Comparison of ENCODE assay signal across 1 cellular context in the genomic region with DNA sequence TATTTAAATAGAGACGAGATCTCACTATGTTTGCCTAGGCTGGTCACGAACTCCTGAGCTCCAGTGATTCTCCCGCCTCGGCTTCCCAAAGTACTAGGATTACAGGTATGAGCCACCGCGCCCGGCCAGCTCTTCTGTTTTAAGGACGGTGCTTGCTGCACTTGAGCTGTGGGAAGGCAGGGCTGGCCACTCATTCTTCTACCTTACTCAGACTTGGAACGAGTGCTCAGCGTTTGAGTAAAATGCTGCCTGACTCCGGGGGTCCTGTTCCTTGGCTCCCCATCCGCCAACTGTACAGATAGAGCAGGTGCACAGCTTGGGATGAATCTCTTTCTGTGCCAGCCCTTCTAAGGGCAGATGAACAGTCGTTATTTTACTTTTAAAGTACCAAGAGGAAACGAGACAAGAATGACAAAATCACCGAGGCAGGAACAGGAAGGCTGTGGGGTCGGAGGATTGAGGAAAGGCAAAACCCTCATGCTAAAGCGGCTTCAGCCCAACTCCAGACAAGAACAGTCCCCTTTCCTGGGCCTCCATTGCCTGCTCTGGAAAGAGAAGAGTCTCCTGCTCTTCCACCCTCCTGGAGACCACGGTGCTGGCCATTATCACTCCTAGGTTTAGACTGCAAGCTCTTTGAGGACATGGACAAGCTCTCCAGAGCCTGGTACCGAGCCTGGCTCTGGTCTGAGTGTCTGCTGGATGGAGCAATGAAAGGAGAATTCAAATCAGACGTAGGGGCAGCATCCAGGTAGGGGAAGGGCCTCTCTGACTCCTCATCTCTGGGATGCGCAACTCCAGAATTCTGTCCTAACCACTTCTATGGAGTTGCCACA.
A peak's percentile ranks its signal among the peaks of the same experiment; 100 is the strongest.
TF ChIP-seq lines count a peak whose summit lies in the region.

No MANE protein-coding gene starts in this region.

TF ChIP-seq in K562, 482 proteins besides CTCF, POLR2A, EP300 and RAD21:
- 0 out of 2 replicates have a peak, but pooled peaks have one; percentile 34 for TF ChIP-seq TRIM28 (IDR thresholded peaks at IDR 0.05)
- no peak for TF ChIP-seq MBD2 (IDR thresholded peaks at IDR 0.05; ENCODE audit: borderline replicate concordance, low read depth)
- TF ChIP-seq ZNF316 (IDR thresholded peaks at IDR 0.05), result peak; percentile 58
- TF ChIP-seq KAT8 (IDR thresholded peaks at IDR 0.05; ENCODE audit: low read depth), result no peak
- TF ChIP-seq RBM25 (IDR thresholded peaks at IDR 0.05; ENCODE audit: low read depth, low read length, severe bottlenecking), result peak; percentile 58
- no peak for TF ChIP-seq POLR2H (tag; IDR thresholded peaks at IDR 0.05; ENCODE audit: low read depth)
- TF ChIP-seq PHTF2 (CRISPR knock-in tag; IDR thresholded peaks at IDR 0.05), result no peak
